ENCODE assay signal across 14 cellular contexts in genomic region chr21:26506951-26507350, GRCh38.
A peak's percentile ranks its signal among the peaks of the same experiment; 100 is the strongest.
DNase-seq lines count a peak whose midpoint lies in the region; ATAC-seq and TF ChIP-seq lines count a peak whose summit lies in the region.
"Had no signal": no experiment of that assay in that cellular context is flagged by ENCODE, and none has a peak within 500 bp of the region (broad histone marks: within the 10 kb centered on the region; RNA-seq: fewer than 3 reads in every experiment).

No MANE protein-coding gene starts in this region.

- no peak for TF ChIP-seq CTCF in gastroesophageal sphincter (IDR thresholded peaks at IDR 0.05)

- TF ChIP-seq POLR2A in gastroesophageal sphincter (IDR thresholded peaks at IDR 0.05) = no peak

- H3K27me3 ChIP-seq in gastroesophageal sphincter = no peaks in the 10 kb centered on the region
- H3K27me3 ChIP-seq: esophagus squamous epithelium, neutrophil had no signal

- peaks cover 0 to 4% of the 10 kb centered on the region in 2 donors for H3K9me3 Mint-ChIP-seq in stimulated activated naive B cell treated with anti-CD40 and anti-IgM and Interleukin-4, amounts not matched to agents 10 μg/mL and 1 μg/mL and 100 μg/mL, for 72 hours
- H3K9me3 Mint-ChIP-seq: activated CD4-positive, alpha-beta T cell treated with anti-CD3 and anti-CD28 coated beads, Interleukin-2, amount 10 ng/mL, durations not matched to agents 24 days and 14 days had no signal

- no peak for ATAC-seq in gastroesophageal sphincter
- no peak for ATAC-seq in GM18511 (IDR thresholded peaks at IDR 0.05; ENCODE audit: unreplicated experiment)
- ATAC-seq in stimulated activated naive B cell treated with anti-CD40 and anti-IgM and Interleukin-4, amounts not matched to agents 10 μg/mL and 1 μg/mL and 100 μg/mL, for 72 hours (replicated peaks) = no peak

- no peaks in the 10 kb centered on the region for H3K36me3 Mint-ChIP-seq in stimulated activated naive B cell treated with anti-CD40 and anti-IgM and Interleukin-4, amounts not matched to agents 10 μg/mL and 1 μg/mL and 100 μg/mL, for 72 hours

- 70 to 78% methylated on average over 1 of the region's 1 CpG for WGBS in gastroesophageal sphincter (ENCODE audit: low coverage in 1 of 2), 2 donors

- H3K4me3 ChIP-seq in gastroesophageal sphincter = no peak overlapping the region
- H3K4me3 ChIP-seq: esophagus squamous epithelium had no signal

- H3K4me3 Mint-ChIP-seq in stimulated activated naive B cell treated with anti-CD40 and anti-IgM and Interleukin-4, amounts not matched to agents 10 μg/mL and 1 μg/mL and 100 μg/mL, for 72 hours = no peak overlapping the region
- H3K4me3 Mint-ChIP-seq: activated CD4-positive, alpha-beta T cell treated with anti-CD3 and anti-CD28 coated beads, Interleukin-2, amount 10 ng/mL, durations not matched to agents 24 days and 14 days had no signal

- peak; percentile 41 for DNase-seq in A172 (ENCODE audit: low spot score)
- peak; percentile 49 for DNase-seq in HS-5 (ENCODE audit: low read depth)
- DNase-seq in astrocyte of the hippocampus (ENCODE audit: low read depth, low spot score) = peak; percentile 48
- DNase-seq in foreskin melanocyte = peak; percentile 26
- DNase-seq in stimulated activated naive B cell treated with anti-CD40 and anti-IgM and Interleukin-4, amounts not matched to agents 10 μg/mL and 1 μg/mL and 100 μg/mL, for 72 hours = no peak
- DNase-seq in Kasumi-1 (lab: John Stamatoyannopoulos, UW) = no peak
- DNase-seq: ACHN; activated CD4-positive, alpha-beta T cell treated with anti-CD3 and anti-CD28 coated beads, Interleukin-2, amount 10 ng/mL, durations not matched to agents 24 days and 14 days; activated effector memory CD4-positive, alpha-beta T cell treated with Interleukin-2 at 50 U/mL for 16 hours; esophagus squamous epithelium; NCI-H2081 treated with DMSO at 0.1 percent for 48 hours had no signal

- no peaks in the 10 kb centered on the region for H3K9me3 ChIP-seq in gastroesophageal sphincter
- H3K9me3 ChIP-seq: esophagus squamous epithelium, neutrophil had no signal

- no peak for TF ChIP-seq EP300 in gastroesophageal sphincter (IDR thresholded peaks at IDR 0.05)

- H3K27ac ChIP-seq in gastroesophageal sphincter = no peak overlapping the region
- H3K27ac ChIP-seq: esophagus squamous epithelium, neutrophil had no signal

- H3K36me3 ChIP-seq in gastroesophageal sphincter = no peaks in the 10 kb centered on the region
- H3K36me3 ChIP-seq: esophagus squamous epithelium, neutrophil had no signal

- no peaks in the 10 kb centered on the region for H3K27me3 Mint-ChIP-seq in stimulated activated naive B cell treated with anti-CD40 and anti-IgM and Interleukin-4, amounts not matched to agents 10 μg/mL and 1 μg/mL and 100 μg/mL, for 72 hours
- H3K27me3 Mint-ChIP-seq: activated CD4-positive, alpha-beta T cell treated with anti-CD3 and anti-CD28 coated beads, Interleukin-2, amount 10 ng/mL, durations not matched to agents 24 days and 14 days had no signal

- no peaks in the 10 kb centered on the region for H3K4me1 Mint-ChIP-seq in stimulated activated naive B cell treated with anti-CD40 and anti-IgM and Interleukin-4, amounts not matched to agents 10 μg/mL and 1 μg/mL and 100 μg/mL, for 72 hours
- H3K4me1 Mint-ChIP-seq: activated CD4-positive, alpha-beta T cell treated with anti-CD3 and anti-CD28 coated beads, Interleukin-2, amount 10 ng/mL, durations not matched to agents 24 days and 14 days had no signal

- no peaks in the 10 kb centered on the region for H3K4me1 ChIP-seq in gastroesophageal sphincter

- no peak overlapping the region for H3K27ac Mint-ChIP-seq in stimulated activated naive B cell treated with anti-CD40 and anti-IgM and Interleukin-4, amounts not matched to agents 10 μg/mL and 1 μg/mL and 100 μg/mL, for 72 hours
- H3K27ac Mint-ChIP-seq: activated CD4-positive, alpha-beta T cell treated with anti-CD3 and anti-CD28 coated beads, Interleukin-2, amount 10 ng/mL, durations not matched to agents 24 days and 14 days had no signal

Comparison
In these comparisons a context has a peak if more than half of its experiments do, and no peak if none do; other contexts are left out.
1. DNase-seq: peak in A172 (single experiment), HS-5 (single experiment), astrocyte of the hippocampus (single experiment) and foreskin melanocyte (single experiment); none in stimulated activated naive B cell treated with anti-CD40 and anti-IgM and Interleukin-4, amounts not matched to agents 10 μg/mL and 1 μg/mL and 100 μg/mL, for 72 hours (single experiment) and Kasumi-1 (0 of 2).